Comparison of ENCODE assay signal across 8 cellular contexts in the genomic region with DNA sequence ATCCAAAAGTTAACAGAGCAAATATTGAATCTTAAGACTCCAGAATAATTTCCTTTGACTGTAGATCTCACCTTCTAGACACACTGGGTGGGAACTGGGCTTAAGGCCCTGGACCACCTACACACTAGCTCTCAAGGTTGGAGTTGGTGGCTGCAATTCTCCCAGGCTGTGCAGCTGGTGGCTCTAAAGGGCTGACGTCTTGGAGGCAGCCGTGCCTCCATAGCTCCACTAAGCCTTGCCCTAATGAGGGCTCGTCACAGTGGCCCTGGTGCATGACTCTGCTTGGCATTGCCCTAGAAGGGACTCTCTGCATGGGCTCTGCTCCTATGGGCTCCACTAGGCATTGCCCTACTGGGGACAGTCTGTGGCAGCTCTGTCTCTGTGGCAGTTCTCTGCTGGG.
"Had no signal": no experiment of that assay in that cellular context is flagged by ENCODE, and none has a peak within 500 bp of the region (broad histone marks: within the 10 kb centered on the region; RNA-seq: fewer than 3 reads in every experiment).

No MANE protein-coding gene starts in this region.

- H3K4me3 ChIP-seq: GM12878 had no signal

- ATAC-seq: GM12878 had no signal

- FAIRE-seq: G401.6, GM12878, GM12891, GM12892, GM18507, GM19239 had no signal

- DNase-seq: GDM1, GF-D8 had no signal
